25 cellular contexts compared by ENCODE assay signal in the genomic region with DNA sequence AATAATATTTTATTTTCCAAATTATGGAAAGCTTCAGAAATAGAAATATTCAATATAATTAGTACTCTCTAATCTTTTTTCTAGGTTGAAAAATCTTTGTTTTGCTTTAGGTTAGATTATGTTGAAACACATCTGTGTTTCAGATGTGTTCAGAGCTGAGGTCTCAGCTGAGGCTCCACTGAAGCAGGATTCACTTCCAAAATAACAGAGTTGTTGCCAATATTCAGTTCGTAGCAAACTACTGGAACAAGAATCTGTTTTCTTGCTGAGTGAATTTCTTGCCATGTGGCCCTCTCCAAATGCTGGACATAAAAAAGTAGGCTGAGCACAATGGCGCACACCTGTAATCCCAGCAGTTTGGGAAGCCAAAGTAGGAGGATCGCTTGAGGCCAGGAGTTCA. TPM values are rescaled to one million over a fixed set of nuclear protein-coding genes. Genes with fewer than 3 reads are reported as not detected.
DNase-seq lines count a peak whose midpoint lies in the region; ATAC-seq, FAIRE-seq and TF ChIP-seq lines count a peak whose summit lies in the region.
"Had no signal": no experiment of that assay in that cellular context is flagged by ENCODE, and none has a peak within 500 bp of the region (broad histone marks: within the 10 kb centered on the region; RNA-seq: fewer than 3 reads in every experiment).

No MANE protein-coding gene starts in this region.

- no peak overlapping the region for H3K23ac ChIP-seq in trophoblast cell (ENCODE audit: low read length)

- intact Hi-C loops in left ventricle myocardium inferior (cut with micrococcal nuclease) (no loop called here), right cardiac atrium (cut with DNase I) (no loop called here)

- no peak overlapping the region for H2AK5ac ChIP-seq in trophoblast cell (ENCODE audit: low read length)

- H2BK120ac ChIP-seq in trophoblast cell (ENCODE audit: insufficient read depth, low read length, poor library complexity) = no peak overlapping the region

- H2AFZ ChIP-seq in trophoblast cell (ENCODE audit: insufficient read depth, low read length, poor library complexity) = no peak overlapping the region

- H3K18ac ChIP-seq in trophoblast cell (ENCODE audit: low read length) = no peak overlapping the region

- H3K79me2 ChIP-seq in trophoblast cell (ENCODE audit: control insufficient read depth, insufficient read depth, low read length, poor library complexity) = no peaks in the 10 kb centered on the region

- H2BK12ac ChIP-seq in trophoblast cell (ENCODE audit: low read length) = no peak overlapping the region

- no peak overlapping the region for H3K14ac ChIP-seq in trophoblast cell (ENCODE audit: low read length)

- peaks cover 9% of the 10 kb centered on the region for H3K4me1 ChIP-seq in left ventricle myocardium inferior
- H3K4me1 ChIP-seq in right cardiac atrium (ENCODE audit: control insufficient read depth, insufficient read depth, low read length) = peaks cover 4% of the 10 kb centered on the region
- H3K4me1 ChIP-seq in trophoblast cell (ENCODE audit: control insufficient read depth in 1 of 2, insufficient read depth in 2 of 2, low read length in 2 of 2) = no peaks in the 10 kb centered on the region
- H3K4me1 ChIP-seq: Caco-2 had no signal

- H3K27me3 ChIP-seq in left ventricle myocardium inferior (ENCODE audit: low read depth) (no peaks in the 10 kb centered on the region), right cardiac atrium (ENCODE audit: control insufficient read depth, insufficient read depth) (no peaks in the 10 kb centered on the region), trophoblast cell (ENCODE audit: insufficient read depth, low read length) (no peaks in the 10 kb centered on the region)

- H3K9ac ChIP-seq in trophoblast cell (ENCODE audit: low read length) = no peak overlapping the region

- H4K91ac ChIP-seq in trophoblast cell (ENCODE audit: low read depth, low read length) = no peak overlapping the region

- WGBS in right cardiac atrium = 72% methylated on average over 3 of the region's 3 CpGs
- WGBS in trophoblast cell (ENCODE audit: extremely low coverage, insufficient coverage, insufficient read length) = no CpG with 5 or more reads among the region's 3 CpGs

- H3K36me3 ChIP-seq in left ventricle myocardium inferior = peaks cover 7% of the 10 kb centered on the region
- H3K36me3 ChIP-seq in trophoblast cell (ENCODE audit: control insufficient read depth in 1 of 2, insufficient read depth in 2 of 2, low read length in 2 of 2) = peaks cover 2% of the 10 kb centered on the region in 2 experiments

- ATAC-seq in right cardiac atrium = no peak
- ATAC-seq: GM12878 had no signal

- H3K9me3 ChIP-seq in left ventricle myocardium inferior (replicated peaks) (no peaks in the 10 kb centered on the region), right cardiac atrium (ENCODE audit: control insufficient read depth, low read length) (no peaks in the 10 kb centered on the region), trophoblast cell (ENCODE audit: insufficient read depth, low read depth, low read length) (no peaks in the 10 kb centered on the region)
- H3K9me3 ChIP-seq: Caco-2 had no signal

- no peak for DNase-seq in left ventricle myocardium inferior
- DNase-seq in right cardiac atrium = no peak
- peak; percentile 51 for DNase-seq in fibroblast of villous mesenchyme (ENCODE audit: low read depth)
- DNase-seq in GM20000 (ENCODE audit: low spot score) = no peak
- DNase-seq in NCI-H774 (lab: John Stamatoyannopoulos, UW) = no peak
- no peak for DNase-seq in trophoblast cell
- DNase-seq: AML-193; C1 segment of cervical spinal cord; Caco-2; CD4-positive, alpha-beta memory T cell; GDM1; HCEC 1CT; NCI-H1048; NCI-H1417; NCI-H1694; NCI-H2029 treated with DMSO at 0.1 percent for 48 hours; NCI-H2227 treated with DMSO at 0.1 percent for 48 hours; NCI-H526 treated with DMSO at 0.1 percent for 48 hours; RPMI8226; SHP77 treated with DMSO at 0.1 percent for 48 hours had no signal

- peak overlapping the region; percentile 34 for H3K27ac ChIP-seq in left ventricle myocardium inferior (replicated peaks)
- H3K27ac ChIP-seq in right cardiac atrium (ENCODE audit: low read length) = no peak overlapping the region
- H3K27ac ChIP-seq in trophoblast cell (ENCODE audit: low read depth, low read length) = no peak overlapping the region

- no peak overlapping the region for H3K4ac ChIP-seq in trophoblast cell (ENCODE audit: low read depth, low read length)

- H4K12ac ChIP-seq in trophoblast cell (ENCODE audit: low read depth, low read length) = no peak overlapping the region

- TF ChIP-seq CTCF in left ventricle myocardium inferior (IDR thresholded peaks at IDR 0.05; ENCODE audit: borderline replicate concordance) (no peak), fibroblast of villous mesenchyme (IDR thresholded peaks at IDR 0.05; ENCODE audit: insufficient read depth, low read depth, low read length) (no peak), GM20000 (IDR thresholded peaks at IDR 0.05; ENCODE audit: extremely low read depth, missing control alignments) (no peak)

- no peak overlapping the region for H3K4me2 ChIP-seq in trophoblast cell (ENCODE audit: low read length)

- H3K4me3 ChIP-seq in left ventricle myocardium inferior (no peak overlapping the region), right cardiac atrium (ENCODE audit: low read length) (no peak overlapping the region), fibroblast of villous mesenchyme (ENCODE audit: low read depth, low read length) (no peak overlapping the region), trophoblast cell (ENCODE audit: low read depth, low read length) (no peak overlapping the region)
- H3K4me3 ChIP-seq: GM12878 had no signal

- peak; percentile 96 for FAIRE-seq in endometrium (lab: Jason Lieb, UNC)
- FAIRE-seq: GM12878, H1 had no signal

- no peaks in the 10 kb centered on the region for H3K79me1 ChIP-seq in trophoblast cell (ENCODE audit: low read length)

- no peak overlapping the region for H2BK5ac ChIP-seq in trophoblast cell (ENCODE audit: low read depth, low read length, poor library complexity)

- no peak overlapping the region for H4K8ac ChIP-seq in trophoblast cell (ENCODE audit: low read depth, low read length)

RNA-seq across cellular contexts. Expression of a gene that starts 8.7 kb away (rescaled TPM):
- total RNA-seq in left ventricle myocardium inferior (3.2 TPM), right cardiac atrium (1 to 10 TPM; 4.1 to 5.9 (median 4.4) TPM), fibroblast of villous mesenchyme (2.6 and 3.5 TPM in 2 replicates)
- 3.5 TPM for polyA plus RNA-seq in right cardiac atrium
- 1.9 TPM in 2 replicates for polyA plus RNA-seq in trophoblast cell (2013)

RNA-seq across cellular contexts. Expression of a gene that starts 8.8 kb away (rescaled TPM):
- not detected for total RNA-seq in left ventricle myocardium inferior
- not detected for total RNA-seq in right cardiac atrium
- polyA plus RNA-seq in right cardiac atrium = 0.14 TPM
- total RNA-seq in fibroblast of villous mesenchyme = not detected in 2 replicates
- polyA plus RNA-seq in trophoblast cell (2013) = 0.07 and 0.15 TPM in 2 replicates
- total RNA-seq: A172; Caco-2; CD4-positive, alpha-beta memory T cell; GM12878; HT-29 had no signal
- polyA plus RNA-seq: CD4-positive, alpha-beta memory T cell; GM12878 had no signal

RNA-seq across cellular contexts. Expression of a gene that starts 30.7 kb away (rescaled TPM):
- 10.4 TPM for total RNA-seq in left ventricle myocardium inferior
- total RNA-seq in right cardiac atrium = 10 to 100 TPM; 22.5 to 29.5 (median 25.7) TPM
- polyA plus RNA-seq in right cardiac atrium = 16.7 TPM
- 1.6 and 4.3 TPM in 2 replicates for total RNA-seq in fibroblast of villous mesenchyme
- 6.9 and 7.2 TPM in 2 replicates for polyA plus RNA-seq in trophoblast cell (2013)
